5 cellular contexts compared by ENCODE assay signal in genomic region chr14:26174395-26174794, GRCh38.
"Had no signal": no experiment of that assay in that cellular context is flagged by ENCODE, and none has a peak within 500 bp of the region (broad histone marks: within the 10 kb centered on the region; RNA-seq: fewer than 3 reads in every experiment).

No MANE protein-coding gene starts in this region.

- DNase-seq: H9, HCEC 1CT, IMR-90 had no signal

- H3K4me2 ChIP-seq: GM23338 had no signal

- H3K4me3 ChIP-seq: GM23338, K562 had no signal

- H2AFZ ChIP-seq: GM23338 had no signal

- ATAC-seq: GM23338, K562 had no signal
